Comparison of ENCODE assay signal across 10 cellular contexts in genomic region chr1:11940260-11940921, GRCh38. TPM values are rescaled to one million over a fixed set of nuclear protein-coding genes. Genes with fewer than 3 reads are reported as not detected.
DNase-seq lines count a peak whose midpoint lies in the region; ATAC-seq and TF ChIP-seq lines count a peak whose summit lies in the region.
"Had no signal": no experiment of that assay in that cellular context is flagged by ENCODE, and none has a peak within 500 bp of the region (broad histone marks: within the 10 kb centered on the region; RNA-seq: fewer than 3 reads in every experiment).

No MANE protein-coding gene starts in this region.

- H3K27me3 ChIP-seq in sigmoid colon = no peaks in the 10 kb centered on the region
- H3K27me3 ChIP-seq in CD8-positive, alpha-beta memory T cell (ENCODE audit: insufficient read depth, low read length, poor library complexity, severe bottlenecking) = no peaks in the 10 kb centered on the region

- in situ Hi-C loops in astrocyte of the spinal cord (cut with HindIII; ENCODE audit: low sequenced_read_pairs) = no loop called here

- H3K36me3 Mint-ChIP-seq in HFFc6 (ENCODE audit: low read depth) = peaks cover 8% of the 10 kb centered on the region; the same call in 1 of the 2 replicates
- no peaks in the 10 kb centered on the region for H3K36me3 Mint-ChIP-seq in CD8-positive, alpha-beta memory T cell

- H3K4me1 ChIP-seq in sigmoid colon = peaks cover 0 to 56% (median 46%) of the 10 kb centered on the region in 4 donors
- no peaks in the 10 kb centered on the region for H3K4me1 ChIP-seq in CD8-positive, alpha-beta memory T cell (ENCODE audit: insufficient read depth, low read length)
- H3K4me1 ChIP-seq: Caco-2 had no signal

- POLR2A ChIA-PET in CD8-positive, alpha-beta memory T cell (lab: Charles Lee) = no interaction called here

- peak; percentile 56 for ATAC-seq in left ventricle myocardium superior
- ATAC-seq in GM21528 (IDR thresholded peaks at IDR 0.05; ENCODE audit: low FRiP score, unreplicated experiment) = no peak
- no peak for ATAC-seq in HG03457 (IDR thresholded peaks at IDR 0.05; ENCODE audit: unreplicated experiment)

- DNase-seq in HFFc6 (peak; percentile 41), astrocyte of the spinal cord (ENCODE audit: low read depth, low spot score) (peak; percentile 13), left ventricle myocardium superior (peak; percentile 67), sigmoid colon (peak; percentile 91), T-helper 2 cell (no peak)
- DNase-seq in CD8-positive, alpha-beta memory T cell = no peak
- DNase-seq: Caco-2, WERI-Rb-1 had no signal

- peak overlapping the region; percentile 42 to 76 (median 60) for H3K27ac ChIP-seq in sigmoid colon
- no peak overlapping the region for H3K27ac ChIP-seq in CD8-positive, alpha-beta memory T cell (ENCODE audit: low read depth, low read length)
- H3K27ac ChIP-seq: WERI-Rb-1 had no signal

- H3K9me3 Mint-ChIP-seq in HFFc6 = no peaks in the 10 kb centered on the region
- H3K9me3 Mint-ChIP-seq in CD8-positive, alpha-beta memory T cell = no peaks in the 10 kb centered on the region

- CTCF ChIA-PET in CD8-positive, alpha-beta memory T cell (lab: Charles Lee) = no interaction called here

- TF ChIP-seq POLR2A in sigmoid colon (IDR thresholded peaks at IDR 0.05) = no peak

- peaks cover 0 to 12% (median 0%) of the 10 kb centered on the region in 4 donors for H3K36me3 ChIP-seq in sigmoid colon
- H3K36me3 ChIP-seq in CD8-positive, alpha-beta memory T cell (ENCODE audit: insufficient read depth, low read length) = no peaks in the 10 kb centered on the region

- no peaks in the 10 kb centered on the region for H3K27me3 Mint-ChIP-seq in HFFc6 (ENCODE audit: insufficient read depth)
- no peaks in the 10 kb centered on the region for H3K27me3 Mint-ChIP-seq in CD8-positive, alpha-beta memory T cell

- H3K4me3 Mint-ChIP-seq in HFFc6 = no peak overlapping the region
- H3K4me3 Mint-ChIP-seq in CD8-positive, alpha-beta memory T cell = no peak overlapping the region

- no peaks in the 10 kb centered on the region for H3K9me3 ChIP-seq in sigmoid colon
- H3K9me3 ChIP-seq in CD8-positive, alpha-beta memory T cell (ENCODE audit: low read length) = no peaks in the 10 kb centered on the region
- H3K9me3 ChIP-seq: Caco-2 had no signal

- WGBS in sigmoid colon, 2 donors = 58 to 81% methylated on average over 9 of the region's 9 CpGs

- H3K4me1 Mint-ChIP-seq in HFFc6 (ENCODE audit: low read depth) = peaks cover 35% of the 10 kb centered on the region
- no peaks in the 10 kb centered on the region for H3K4me1 Mint-ChIP-seq in CD8-positive, alpha-beta memory T cell

- TF ChIP-seq EP300 in sigmoid colon (IDR thresholded peaks at IDR 0.05) = peak in 1 of 4 donors; percentile 35

- TF ChIP-seq CTCF in HFFc6 (IDR thresholded peaks at IDR 0.05) (no peak), astrocyte of the spinal cord (IDR thresholded peaks at IDR 0.05; ENCODE audit: low read depth, low read length) (no peak), sigmoid colon (IDR thresholded peaks at IDR 0.05) (no peak)

- H3K4me3 ChIP-seq in astrocyte of the spinal cord (ENCODE audit: low read depth, low read length) (no peak overlapping the region), sigmoid colon (no peak overlapping the region)
- no peak overlapping the region for H3K4me3 ChIP-seq in CD8-positive, alpha-beta memory T cell (ENCODE audit: low read length)

- intact Hi-C loops in left ventricle myocardium superior (cut with micrococcal nuclease) (no loop called here), sigmoid colon (cut with DNase I) (loop anchor here (5.0 kb wide), 1 partner anchor 37 kb away; no protein-coding TSS in a partner anchor)

- peak overlapping the region; percentile 33; the same call in 1 of the 2 replicates for H3K27ac Mint-ChIP-seq in HFFc6
- no peak overlapping the region for H3K27ac Mint-ChIP-seq in CD8-positive, alpha-beta memory T cell

RNA-seq across cellular contexts. Expression of gene PLOD1, which starts 5.9 kb away (rescaled TPM):
- total RNA-seq in HFFc6 (2021; fragmentation: NEBNext Ultra II Directional; extraction: Animal tissue kit (Norgen Biotek cat#: 25700)) = 100 to 1,000 TPM; 294 to 438 (median 315) TPM
- total RNA-seq in left ventricle myocardium superior = 64.4 TPM
- 10 to 100 TPM; 41.1 to 76.2 (median 51.0) TPM for total RNA-seq in sigmoid colon
- 10 to 100 TPM in 2 of 3 donors, 1 to 10 TPM in 1; 5.4 to 40.9 (median 16.2) TPM for polyA plus RNA-seq in sigmoid colon
- total RNA-seq in CD8-positive, alpha-beta memory T cell = 10 to 100 TPM; 25.8 to 31.0 TPM
- polyA plus RNA-seq in CD8-positive, alpha-beta memory T cell = 9.4 TPM

RNA-seq across cellular contexts. Expression of gene KIAA2013, which starts 14.2 kb away (rescaled TPM):
- 10 to 100 TPM; 59.0 to 74.3 (median 66.5) TPM for total RNA-seq in HFFc6 (2021; fragmentation: NEBNext Ultra II Directional; extraction: Animal tissue kit (Norgen Biotek cat#: 25700))
- total RNA-seq in left ventricle myocardium superior = 35.8 TPM
- total RNA-seq in sigmoid colon = 10 to 100 TPM; 46.6 to 86.7 (median 66.6) TPM
- polyA plus RNA-seq in sigmoid colon = 10 to 100 TPM; 26.4 to 61.2 (median 28.9) TPM
- total RNA-seq in CD8-positive, alpha-beta memory T cell = 10 to 100 TPM; 31.3 to 33.9 TPM
- polyA plus RNA-seq in CD8-positive, alpha-beta memory T cell = 63.2 TPM

RNA-seq across cellular contexts. Expression of gene MFN2, which starts 39.9 kb away (rescaled TPM):
- total RNA-seq in HFFc6 (2021; fragmentation: NEBNext Ultra II Directional; extraction: Animal tissue kit (Norgen Biotek cat#: 25700)) = 100 to 1,000 TPM in 4 of 6 experiments, 10 to 100 TPM in 2; 92.8 to 112 (median 101) TPM
- total RNA-seq in left ventricle myocardium superior (688 TPM), sigmoid colon (100 to 1,000 TPM in 2 of 4 donors, 10 to 100 TPM in 2; 83.9 to 121 (median 96.9) TPM)
- polyA plus RNA-seq in sigmoid colon = 10 to 100 TPM; 33.0 to 61.5 (median 58.0) TPM
- total RNA-seq in CD8-positive, alpha-beta memory T cell = 10 to 100 TPM; 97.1 to 97.2 TPM
- polyA plus RNA-seq in CD8-positive, alpha-beta memory T cell = 40.9 TPM

Comparison
In these comparisons a context has a peak if more than half of its experiments do, and no peak if none do; other contexts are left out.
1. DNase-seq: peak in HFFc6 (single experiment), astrocyte of the spinal cord (single experiment), left ventricle myocardium superior (single experiment) and sigmoid colon (single experiment); none in T-helper 2 cell (0 of 5) and CD8-positive, alpha-beta memory T cell (0 of 5).